ENCODE assay signal across 12 cellular contexts in genomic region chr9:121198512-121199042, GRCh38. TPM values are rescaled to one million over a fixed set of nuclear protein-coding genes. Genes with fewer than 3 reads are reported as not detected.
DNase-seq lines count a peak whose midpoint lies in the region; ATAC-seq and TF ChIP-seq lines count a peak whose summit lies in the region.
"Had no signal": no experiment of that assay in that cellular context is flagged by ENCODE, and none has a peak within 500 bp of the region (broad histone marks: within the 10 kb centered on the region; RNA-seq: fewer than 3 reads in every experiment).

No MANE protein-coding gene starts in this region.

- H3K36me3 Mint-ChIP-seq in T-helper 1 cell treated with Interleukin-12 subunit alpha and Interleukin-12 subunit beta and Interleukin-4 antibody, amounts not matched to agents 30 μg/mL and 1 μg/mL, for 36 hours (ENCODE audit: low read depth): peaks cover 7% of the 10 kb centered on the region

- WGBS in SK-N-SH (ENCODE audit: low lambda C conversion rate): 34% methylated on average over 4 of the region's 4 CpGs
- 15 to 26% methylated on average over 4 of the region's 4 CpGs for WGBS in testis, 2 donors

- no peak for TF ChIP-seq RAD21 in SK-N-SH (IDR thresholded peaks at IDR 0.05; ENCODE audit: low read length)

- H3K9me3 ChIP-seq in SK-N-SH (no peaks in the 10 kb centered on the region), fibroblast of lung (ENCODE audit: control insufficient read depth, insufficient read depth, low read depth, low read length) (no peaks in the 10 kb centered on the region), skeletal muscle satellite cell (replicated peaks; ENCODE audit: low read length) (no peaks in the 10 kb centered on the region), testis (no peaks in the 10 kb centered on the region)

- CTCF ChIA-PET in SK-N-SH (lab: Yijun Ruan, JAX): interaction anchor here (1.0 to 4.8 kb wide), 5 partner anchors 10 to 80 kb away, joined by 3 to 25 read pairs (median 4); no protein-coding TSS in a partner anchor

- peaks cover 5% of the 10 kb centered on the region for H3F3A ChIP-seq in SK-N-SH (replicated peaks; ENCODE audit: insufficient read depth)

- H3K9ac ChIP-seq in SK-N-SH (peak overlapping the region; percentile 13; the same call in 1 of the 2 replicates), fibroblast of lung (ENCODE audit: insufficient read depth, low read length) (no peak overlapping the region), skeletal muscle satellite cell (ENCODE audit: low read depth, low read length) (peak overlapping the region; percentile 92)

- no peak overlapping the region for H3K27ac Mint-ChIP-seq in T-helper 1 cell treated with Interleukin-12 subunit alpha and Interleukin-12 subunit beta and Interleukin-4 antibody, amounts not matched to agents 30 μg/mL and 1 μg/mL, for 36 hours
- H3K27ac Mint-ChIP-seq: activated CD4-positive, alpha-beta memory T cell treated with anti-CD3 and anti-CD28 coated beads, Interleukin-2, amount 10 ng/mL, durations not matched to agents 7 days and 5 days had no signal

- no peak for ATAC-seq in HG03139 (IDR thresholded peaks at IDR 0.05; ENCODE audit: unreplicated experiment)

- peaks cover 49% of the 10 kb centered on the region for H3K4me1 Mint-ChIP-seq in T-helper 1 cell treated with Interleukin-12 subunit alpha and Interleukin-12 subunit beta and Interleukin-4 antibody, amounts not matched to agents 30 μg/mL and 1 μg/mL, for 36 hours (ENCODE audit: low read depth)

- no peaks in the 10 kb centered on the region for H3K9me2 ChIP-seq in SK-N-SH

- no peak for TF ChIP-seq EP300 in SK-N-SH (IDR thresholded peaks at IDR 0.05; ENCODE audit: borderline replicate concordance in 1 of 2, low read depth in 1 of 2, low read length in 1 of 2)

- H3K79me2 ChIP-seq in SK-N-SH (ENCODE audit: insufficient read depth): peaks cover 81% of the 10 kb centered on the region
- peaks cover 81% of the 10 kb centered on the region for H3K79me2 ChIP-seq in fibroblast of lung (ENCODE audit: control insufficient read depth, insufficient read depth, low read length)

- H3K4me2 ChIP-seq in SK-N-SH (peak overlapping the region; percentile 87), fibroblast of lung (ENCODE audit: extremely low read depth, insufficient read depth, low read length) (peak overlapping the region; percentile 88), skeletal muscle satellite cell (ENCODE audit: low read length) (peak overlapping the region; percentile 93)

- TF ChIP-seq POLR2A in testis (IDR thresholded peaks at IDR 0.05): no peak

- DNase-seq in T-helper 1 cell (no peak), SK-N-SH (no peak), fibroblast of lung (ENCODE audit: low read depth in 2 of 2) (no peak), testis (no peak), HT-29 (ENCODE audit: low spot score) (no peak)
- DNase-seq: ACHN; activated CD4-positive, alpha-beta memory T cell treated with anti-CD3 and anti-CD28 coated beads, Interleukin-2, amount 10 ng/mL, durations not matched to agents 7 days and 5 days; NCI-H187 had no signal

- no peaks in the 10 kb centered on the region for H3K27me3 ChIP-seq in SK-N-SH (ENCODE audit: insufficient read depth)
- no peaks in the 10 kb centered on the region for H3K27me3 ChIP-seq in fibroblast of lung (ENCODE audit: control insufficient read depth, insufficient read depth, low read length)
- H3K27me3 ChIP-seq in skeletal muscle satellite cell (ENCODE audit: control insufficient read depth, insufficient read depth, low read length): no peaks in the 10 kb centered on the region
- H3K27me3 ChIP-seq in testis: no peaks in the 10 kb centered on the region
- H3K27me3 ChIP-seq: cardiac muscle cell had no signal

- POLR2A ChIA-PET in SK-N-SH (lab: Yijun Ruan, JAX): no interaction called here

- H3K36me3 ChIP-seq in SK-N-SH (replicated peaks in 1 of 2; ENCODE audit: control insufficient read depth in 1 of 2, insufficient read depth in 2 of 2, low read length in 1 of 2) (no peaks in the 10 kb centered on the region), fibroblast of lung (ENCODE audit: control insufficient read depth, insufficient read depth, low read length) (no peaks in the 10 kb centered on the region), skeletal muscle satellite cell (ENCODE audit: insufficient read depth, low read length) (no peaks in the 10 kb centered on the region), testis (ENCODE audit: low read depth, missing control alignments) (no peaks in the 10 kb centered on the region)
- H3K36me3 ChIP-seq: cardiac muscle cell had no signal

- H3K4me3 Mint-ChIP-seq in T-helper 1 cell treated with Interleukin-12 subunit alpha and Interleukin-12 subunit beta and Interleukin-4 antibody, amounts not matched to agents 30 μg/mL and 1 μg/mL, for 36 hours: peak overlapping the region; percentile 49

- H3K9me3 Mint-ChIP-seq in T-helper 1 cell treated with Interleukin-12 subunit alpha and Interleukin-12 subunit beta and Interleukin-4 antibody, amounts not matched to agents 30 μg/mL and 1 μg/mL, for 36 hours: no peaks in the 10 kb centered on the region
- H3K9me3 Mint-ChIP-seq: activated CD4-positive, alpha-beta memory T cell treated with anti-CD3 and anti-CD28 coated beads, Interleukin-2, amount 10 ng/mL, durations not matched to agents 7 days and 5 days had no signal

- H4K20me1 ChIP-seq in SK-N-SH (ENCODE audit: insufficient read depth): peaks cover 74% of the 10 kb centered on the region
- peaks cover 8% of the 10 kb centered on the region for H4K20me1 ChIP-seq in fibroblast of lung (ENCODE audit: control insufficient read depth, extremely low read depth, insufficient read depth, low read length)

- no peaks in the 10 kb centered on the region for H3K27me3 Mint-ChIP-seq in T-helper 1 cell treated with Interleukin-12 subunit alpha and Interleukin-12 subunit beta and Interleukin-4 antibody, amounts not matched to agents 30 μg/mL and 1 μg/mL, for 36 hours (ENCODE audit: low read depth)
- H3K27me3 Mint-ChIP-seq: activated CD4-positive, alpha-beta memory T cell treated with anti-CD3 and anti-CD28 coated beads, Interleukin-2, amount 10 ng/mL, durations not matched to agents 7 days and 5 days had no signal

- TF ChIP-seq CTCF in SK-N-SH (IDR thresholded peaks at IDR 0.05) (no peak), fibroblast of lung (conservative IDR thresholded peaks at IDR 0.05 in 1 of 2, IDR thresholded peaks at IDR 0.05 in 1 of 2; ENCODE audit: low read depth in 1 of 2, low read length in 2 of 2) (no peak), testis (IDR thresholded peaks at IDR 0.05) (no peak)

- no peak overlapping the region for H3K27ac ChIP-seq in SK-N-SH (ENCODE audit: low read depth in 2 of 2, low read length in 1 of 2)
- H3K27ac ChIP-seq in fibroblast of lung (ENCODE audit: insufficient read depth, low read length): no peak overlapping the region
- no peak overlapping the region for H3K27ac ChIP-seq in testis
- H3K27ac ChIP-seq: cardiac muscle cell had no signal

- H3K4me1 ChIP-seq in SK-N-SH (ENCODE audit: control insufficient read depth in 1 of 2, insufficient read depth in 2 of 2, low read depth in 1 of 2, low read length in 1 of 2): peaks cover 31 to 39% of the 10 kb centered on the region in 2 experiments; a peak in 3 of 4 replicates
- peaks cover 7% of the 10 kb centered on the region for H3K4me1 ChIP-seq in fibroblast of lung (ENCODE audit: control insufficient read depth, extremely low read depth, insufficient read depth, low read length)
- peaks cover 55% of the 10 kb centered on the region for H3K4me1 ChIP-seq in skeletal muscle satellite cell (ENCODE audit: control insufficient read depth, insufficient read depth, low read length)
- peaks cover 24% of the 10 kb centered on the region for H3K4me1 ChIP-seq in testis

- no peak overlapping the region; a peak in 1 of 4 replicates for H3K4me3 ChIP-seq in SK-N-SH (ENCODE audit: low read depth in 2 of 2, low read length in 1 of 2)
- peak overlapping the region in 3 of 4 experiments; percentile 79 to 97 (median 83) for H3K4me3 ChIP-seq in fibroblast of lung (replicated peaks in 1 of 4; ENCODE audit: control extremely low read depth in 1 of 4, insufficient read depth in 1 of 4, low read depth in 3 of 4, low read length in 4 of 4)
- peak overlapping the region; percentile 22 for H3K4me3 ChIP-seq in skeletal muscle satellite cell (ENCODE audit: low read length)
- no peak overlapping the region for H3K4me3 ChIP-seq in testis

- intact Hi-C loops in testis (cut with DNase I; ENCODE audit: low total_unique reads): no loop called here

- H2AFZ ChIP-seq in SK-N-SH (ENCODE audit: low read depth) (no peak overlapping the region), fibroblast of lung (ENCODE audit: low read length) (no peak overlapping the region)

TF ChIP-seq in SK-N-SH, 30 proteins besides CTCF, POLR2A, EP300 and RAD21:
- no peak for TF ChIP-seq MAX (IDR thresholded peaks at IDR 0.05; ENCODE audit: low read depth)
- TF ChIP-seq MXI1 (IDR thresholded peaks at IDR 0.05; ENCODE audit: low read depth, low read length): 0 out of 2 replicates have a peak, but pooled peaks have one; percentile 29

RNA-seq across cellular contexts. Expression of gene RAB14, which starts 3.1 kb away (rescaled TPM):
- polyA plus RNA-seq in SK-N-SH (2012; rRNA removed): 12.9 and 17.4 TPM in 2 replicates
- 28.6 and 33.1 TPM in 2 replicates for polyA plus RNA-seq in SK-N-SH (2012; cell fraction: cytosol; rRNA removed)
- 8.8 and 19.2 TPM in 2 replicates for polyA plus RNA-seq in SK-N-SH (2012; cell fraction: nucleus; rRNA removed)
- 18.5 and 29.1 TPM in 2 replicates for total RNA-seq in fibroblast of lung
- polyA plus RNA-seq in fibroblast of lung: 46.6 and 52.3 TPM in 2 replicates
- 43.0 and 49.0 TPM in 2 replicates for polyA plus RNA-seq in fibroblast of lung (2012)
- polyA minus RNA-seq in fibroblast of lung (ENCODE audit: low replicate concordance): 6.4 and 6.7 TPM in 2 replicates
- 27.4 and 29.9 TPM in 2 replicates for total RNA-seq in skeletal muscle satellite cell (2012; rRNA removed)
- total RNA-seq in testis: 10 to 100 TPM; 44.6 to 51.1 TPM
- polyA plus RNA-seq in testis (ENCODE audit: insufficient read depth, low read depth, low replicate concordance): 66.7 TPM
- total RNA-seq in HT-29 (2014; rRNA removed; shearing (Covaris generic)): 10.4 and 11.1 TPM in 2 replicates

Comparison
In these comparisons a context has a peak if more than half of its experiments do, and no peak if none do; other contexts are left out.
1. H3K4me3 ChIP-seq: peak in fibroblast of lung (3 of 4) and skeletal muscle satellite cell (single experiment); none in SK-N-SH (0 of 2) and testis (0 of 2).
2. Peak in every context shown above with its lines, with median percentiles within 50 percentile points of each other: H3K4me2 ChIP-seq.